Comparison of ENCODE assay signal across 18 cellular contexts in the genomic region with DNA sequence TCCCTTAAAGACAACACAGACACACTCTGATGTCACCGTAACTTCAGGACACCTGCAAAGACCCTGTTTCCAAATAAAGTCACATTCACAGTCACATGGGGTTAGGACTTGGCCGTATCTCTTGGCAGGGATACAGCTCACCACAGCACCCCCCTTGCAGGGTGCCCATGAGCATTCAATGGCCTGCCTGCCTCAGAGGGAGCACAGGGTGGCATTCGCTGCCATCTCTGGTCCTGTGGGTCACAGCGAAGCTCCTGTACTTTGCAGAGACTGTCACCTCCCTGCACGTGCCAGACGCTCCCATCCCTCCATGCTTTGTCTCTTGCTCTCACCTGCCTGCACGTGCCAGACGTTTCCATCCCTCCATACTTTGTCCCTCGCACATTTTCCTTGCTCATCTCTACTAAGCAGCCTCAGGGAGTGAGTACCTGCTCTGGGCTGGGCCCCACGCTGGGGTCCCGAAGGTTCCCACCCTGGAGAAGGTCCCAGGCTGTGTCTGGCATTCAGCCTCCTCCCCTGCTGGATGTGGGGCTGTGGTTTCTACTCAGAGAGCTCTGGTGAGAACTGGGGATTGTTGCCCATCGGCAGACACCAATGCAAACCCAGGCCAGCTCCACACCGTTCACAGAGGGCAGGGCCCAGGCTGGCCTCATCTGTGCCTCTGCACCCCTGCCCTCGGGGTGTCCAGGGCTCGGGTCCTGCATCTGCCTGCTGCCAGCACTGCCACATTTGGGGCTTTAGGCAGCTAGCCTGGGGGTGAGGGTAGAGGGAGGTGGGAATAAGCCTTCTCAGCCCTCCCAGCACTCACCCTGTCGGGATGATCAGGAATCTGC. TPM values are rescaled to one million over a fixed set of nuclear protein-coding genes. Genes with fewer than 3 reads are reported as not detected.
DNase-seq lines count a peak whose midpoint lies in the region; ATAC-seq, FAIRE-seq and TF ChIP-seq lines count a peak whose summit lies in the region.
"Had no signal": no experiment of that assay in that cellular context is flagged by ENCODE, and none has a peak within 500 bp of the region (broad histone marks: within the 10 kb centered on the region; RNA-seq: fewer than 3 reads in every experiment).

No MANE protein-coding gene starts in this region.

- H3K79me1 ChIP-seq in neuronal stem cell (ENCODE audit: low read depth, low read length): peaks cover 1% of the 10 kb centered on the region

- H3K18ac ChIP-seq in neuronal stem cell (ENCODE audit: low read length): peak overlapping the region; percentile 67

- no peak overlapping the region for H3K14ac ChIP-seq in neuronal stem cell (ENCODE audit: low read length)

- no peaks in the 10 kb centered on the region for H3K36me3 Mint-ChIP-seq in stimulated activated memory B cell treated with anti-CD40 and anti-IgM and Interleukin-4, amounts not matched to agents 10 μg/mL and 1 μg/mL and 100 μg/mL, for 72 hours

- H2BK5ac ChIP-seq in neuronal stem cell (ENCODE audit: low read length): no peak overlapping the region

- H2BK12ac ChIP-seq in neuronal stem cell (ENCODE audit: low read length): no peak overlapping the region

- H3K23ac ChIP-seq in neuronal stem cell (ENCODE audit: low read depth, low read length, poor library complexity): no peak overlapping the region

- H3K9ac ChIP-seq in neuronal stem cell (ENCODE audit: low read depth, low read length, poor library complexity): no peak overlapping the region

- H3K4me1 Mint-ChIP-seq in stimulated activated memory B cell treated with anti-CD40 and anti-IgM and Interleukin-4, amounts not matched to agents 10 μg/mL and 1 μg/mL and 100 μg/mL, for 72 hours: peaks cover 4% of the 10 kb centered on the region
- H3K4me1 Mint-ChIP-seq: GM23338 had no signal

- H2AFZ ChIP-seq in neuronal stem cell (ENCODE audit: low read length): no peak overlapping the region
- H2AFZ ChIP-seq: GM23338 had no signal

- ATAC-seq in Right ventricle myocardium inferior: peak; percentile 29
- ATAC-seq in stimulated activated memory B cell treated with anti-CD40 and anti-IgM and Interleukin-4, amounts not matched to agents 10 μg/mL and 1 μg/mL and 100 μg/mL, for 72 hours: no peak
- ATAC-seq: GM12878, GM23338 had no signal

- intact Hi-C loops in Right ventricle myocardium inferior (cut with DNase I): no loop called here
- intact Hi-C loops in cardiac septum (cut with DNase I): no loop called here
- intact Hi-C loops in left ventricle myocardium inferior (cut with micrococcal nuclease): no loop called here

- TF ChIP-seq CTCF in left ventricle myocardium inferior (IDR thresholded peaks at IDR 0.05; ENCODE audit: borderline replicate concordance) (no peak), GM20000 (IDR thresholded peaks at IDR 0.05; ENCODE audit: extremely low read depth, missing control alignments) (no peak)

- no peaks in the 10 kb centered on the region for H3K9me3 ChIP-seq in left ventricle myocardium inferior (replicated peaks)
- H3K9me3 ChIP-seq in neuronal stem cell (replicated peaks in 1 of 2; ENCODE audit: control insufficient read depth in 2 of 2, insufficient read depth in 1 of 2, low read depth in 1 of 2, low read length in 2 of 2): peaks cover 0 to 2% of the 10 kb centered on the region in 2 donors

- DNase-seq in Right ventricle myocardium inferior (ENCODE audit: missing footprints): peak; percentile 63
- DNase-seq in cardiac septum (ENCODE audit: low spot score): no peak
- DNase-seq in left ventricle myocardium inferior: peak; percentile 34
- no peak for DNase-seq in neuronal stem cell (ENCODE audit: low spot score)
- DNase-seq in HCEC 1CT: no peak
- DNase-seq in frontal cortex (ENCODE audit: low spot score in 2 of 2): no peak
- no peak for DNase-seq in GM20000 (ENCODE audit: low spot score)
- DNase-seq: GDM1, KBM-7, NCI-H1436, NCI-H2029 treated with DMSO at 0.1 percent for 48 hours, NCI-H510A, NCI-H774 had no signal

- peaks cover 63% of the 10 kb centered on the region for H3K4me1 ChIP-seq in left ventricle myocardium inferior
- H3K4me1 ChIP-seq in neuronal stem cell (ENCODE audit: control insufficient read depth in 2 of 2, insufficient read depth in 1 of 2, low read depth in 1 of 2, low read length in 2 of 2): peaks cover 0 to under 1% of the 10 kb centered on the region in 2 donors

- FAIRE-seq in frontal cortex (lab: Jason Lieb, UNC): no peak
- FAIRE-seq: GM12878, GM18507 had no signal

- H3K36me3 ChIP-seq in left ventricle myocardium inferior: peaks cover 24% of the 10 kb centered on the region
- no peaks in the 10 kb centered on the region for H3K36me3 ChIP-seq in neuronal stem cell (replicated peaks in 1 of 2; ENCODE audit: control insufficient read depth in 2 of 2, insufficient read depth in 2 of 2, low read length in 2 of 2)

- H3K9me3 Mint-ChIP-seq in stimulated activated memory B cell treated with anti-CD40 and anti-IgM and Interleukin-4, amounts not matched to agents 10 μg/mL and 1 μg/mL and 100 μg/mL, for 72 hours: no peaks in the 10 kb centered on the region
- H3K9me3 Mint-ChIP-seq: GM23338 had no signal

- H2BK120ac ChIP-seq in neuronal stem cell (ENCODE audit: low read depth, low read length): no peak overlapping the region

- H4K8ac ChIP-seq in neuronal stem cell (ENCODE audit: low read depth, low read length): no peak overlapping the region

- peaks cover 12% of the 10 kb centered on the region for H3K27me3 Mint-ChIP-seq in stimulated activated memory B cell treated with anti-CD40 and anti-IgM and Interleukin-4, amounts not matched to agents 10 μg/mL and 1 μg/mL and 100 μg/mL, for 72 hours

- no peak overlapping the region for H3K27ac Mint-ChIP-seq in stimulated activated memory B cell treated with anti-CD40 and anti-IgM and Interleukin-4, amounts not matched to agents 10 μg/mL and 1 μg/mL and 100 μg/mL, for 72 hours
- H3K27ac Mint-ChIP-seq: GM23338 had no signal

- H3K4me3 ChIP-seq in left ventricle myocardium inferior (peak overlapping the region; percentile 6), neuronal stem cell (ENCODE audit: low read length in 2 of 2) (no peak overlapping the region)
- H3K4me3 ChIP-seq: GM12878, GM23338 had no signal

- H3K27me3 ChIP-seq in left ventricle myocardium inferior (ENCODE audit: low read depth): no peaks in the 10 kb centered on the region
- peaks cover 0 to 32% (median 0%) of the 10 kb centered on the region in 3 experiments for H3K27me3 ChIP-seq in neuronal stem cell (ENCODE audit: control insufficient read depth in 3 of 3, insufficient read depth in 3 of 3, low read depth in 1 of 3, low read length in 3 of 3)

- no CpG with 5 or more reads among the region's 16 CpGs for WGBS in neuronal stem cell (ENCODE audit: extremely low coverage in 2 of 2, insufficient read length in 2 of 2, insufficient replicate concordance in 1 of 2), 2 donors

- H3K27ac ChIP-seq in left ventricle myocardium inferior (replicated peaks) (peak overlapping the region; percentile 82), neuronal stem cell (replicated peaks; ENCODE audit: low read length) (no peak overlapping the region)

- H3K4me2 ChIP-seq in neuronal stem cell (ENCODE audit: insufficient read depth, low read length, poor library complexity, severe bottlenecking): no peak overlapping the region
- H3K4me2 ChIP-seq: GM23338 had no signal

- H4K91ac ChIP-seq in neuronal stem cell (ENCODE audit: low read depth, low read length, poor library complexity): no peak overlapping the region

- no peak overlapping the region for H2BK15ac ChIP-seq in neuronal stem cell (ENCODE audit: low read length)

- H2AK5ac ChIP-seq in neuronal stem cell (ENCODE audit: low read depth, low read length): peak overlapping the region; percentile 68

- no peak overlapping the region for H3K4ac ChIP-seq in neuronal stem cell (ENCODE audit: low read length)

- no peak overlapping the region for H3K4me3 Mint-ChIP-seq in stimulated activated memory B cell treated with anti-CD40 and anti-IgM and Interleukin-4, amounts not matched to agents 10 μg/mL and 1 μg/mL and 100 μg/mL, for 72 hours
- H3K4me3 Mint-ChIP-seq: GM23338 had no signal

RNA-seq across cellular contexts. Expression of gene HTRA3, which starts 15.8 kb away (rescaled TPM):
- total RNA-seq in Right ventricle myocardium inferior (131 TPM), cardiac septum (50.8 TPM), left ventricle myocardium inferior (119 TPM), frontal cortex (0.82 TPM)
- polyA plus RNA-seq in neuronal stem cell (2013, experiment 1 of 2): 2.9 TPM
- 2.8 TPM for polyA plus RNA-seq in neuronal stem cell (2013, experiment 2 of 2)
- total RNA-seq: A172 had no signal

Comparison
In these comparisons a context has a peak if more than half of its experiments do, and no peak if none do; other contexts are left out.
1. DNase-seq: peak in Right ventricle myocardium inferior (single experiment) and left ventricle myocardium inferior (single experiment); none in cardiac septum (single experiment), neuronal stem cell (single experiment), HCEC 1CT (single experiment), frontal cortex (0 of 2) and GM20000 (single experiment).
2. RNA of gene HTRA3, which starts 15.8 kb away (total RNA-seq): 131 TPM in Right ventricle myocardium inferior (single experiment), 119 TPM in left ventricle myocardium inferior (single experiment) and 50.8 TPM in cardiac septum (single experiment); 0.82 TPM in frontal cortex (single experiment); every median in the first group is over 10 times any median in the second.